18 cellular contexts compared by ENCODE assay signal in genomic region chr7:50625360-50625759, GRCh38.
A peak's percentile ranks its signal among the peaks of the same experiment; 100 is the strongest.
DNase-seq lines count a peak whose midpoint lies in the region; ATAC-seq and TF ChIP-seq lines count a peak whose summit lies in the region.
"Had no signal": no experiment of that assay in that cellular context is flagged by ENCODE, and none has a peak within 500 bp of the region (broad histone marks: within the 10 kb centered on the region; RNA-seq: fewer than 3 reads in every experiment).

No MANE protein-coding gene starts in this region.

- WGBS in body of pancreas, 2 donors = 46 to 54% methylated on average over 5 of the region's 5 CpGs

- intact Hi-C loops in activated CD8-positive, alpha-beta T cell treated with anti-CD3 and anti-CD28 coated beads for 36 hours (cut with micrococcal nuclease) = no loop called here
- intact Hi-C loops in body of pancreas (cut with DNase I) = no loop called here
- intact Hi-C loops in left ventricle myocardium superior (cut with micrococcal nuclease) = no loop called here

- POLR2A ChIA-PET in activated CD8-positive, alpha-beta T cell treated with anti-CD3 and anti-CD28 coated beads, Interleukin-2, amount 10 ng/mL, durations not matched to agents 7 days and 5 days (lab: Charles Lee) = no interaction called here
- POLR2A ChIA-PET in activated CD8-positive, alpha-beta T cell treated with anti-CD3 and anti-CD28 coated beads for 36 hours (lab: Charles Lee) = no interaction called here

- H3K9me3 ChIP-seq in body of pancreas = no peaks in the 10 kb centered on the region
- H3K9me3 ChIP-seq: BLaER1, Caco-2, HAP-1 had no signal

- H3K27me3 Mint-ChIP-seq in activated CD8-positive, alpha-beta T cell treated with anti-CD3 and anti-CD28 coated beads, Interleukin-2, amount 10 ng/mL, durations not matched to agents 7 days and 5 days (ENCODE audit: low read depth) = peaks cover 20% of the 10 kb centered on the region
- H3K27me3 Mint-ChIP-seq in activated CD8-positive, alpha-beta T cell treated with anti-CD3 and anti-CD28 coated beads for 36 hours = no peaks in the 10 kb centered on the region
- no peaks in the 10 kb centered on the region for H3K27me3 Mint-ChIP-seq in endothelial cell (ENCODE audit: unreplicated experiment)

- CTCF ChIA-PET in activated CD8-positive, alpha-beta T cell treated with anti-CD3 and anti-CD28 coated beads, Interleukin-2, amount 10 ng/mL, durations not matched to agents 7 days and 5 days (lab: Charles Lee) = interaction anchor here (1.0 to 10.6 kb wide), 2 partner anchors 8 to 157 kb away, joined by 4 to 84 read pairs; no protein-coding TSS in a partner anchor
- CTCF ChIA-PET in activated CD8-positive, alpha-beta T cell treated with anti-CD3 and anti-CD28 coated beads for 36 hours (lab: Charles Lee) = interaction anchor here (1.0 to 1.1 kb wide), 2 partner anchors 9 to 11 kb away, joined by 3 read pairs; no protein-coding TSS in a partner anchor

- H3K9me3 Mint-ChIP-seq in activated CD8-positive, alpha-beta T cell treated with anti-CD3 and anti-CD28 coated beads, Interleukin-2, amount 10 ng/mL, durations not matched to agents 7 days and 5 days (ENCODE audit: insufficient read depth) = no peaks in the 10 kb centered on the region
- H3K9me3 Mint-ChIP-seq in activated CD8-positive, alpha-beta T cell treated with anti-CD3 and anti-CD28 coated beads for 36 hours = no peaks in the 10 kb centered on the region
- H3K9me3 Mint-ChIP-seq in endothelial cell (ENCODE audit: unreplicated experiment) = no peaks in the 10 kb centered on the region
- H3K9me3 Mint-ChIP-seq: CD8-positive, alpha-beta memory T cell; HFFc6 had no signal

- H3K4me1 ChIP-seq in body of pancreas = peaks cover 47% of the 10 kb centered on the region
- H3K4me1 ChIP-seq: Caco-2, HAP-1 had no signal

- H3K27ac Mint-ChIP-seq in activated CD8-positive, alpha-beta T cell treated with anti-CD3 and anti-CD28 coated beads, Interleukin-2, amount 10 ng/mL, durations not matched to agents 7 days and 5 days = no peak overlapping the region
- H3K27ac Mint-ChIP-seq in activated CD8-positive, alpha-beta T cell treated with anti-CD3 and anti-CD28 coated beads for 36 hours = no peak overlapping the region
- no peak overlapping the region for H3K27ac Mint-ChIP-seq in endothelial cell (ENCODE audit: unreplicated experiment)
- H3K27ac Mint-ChIP-seq: CD8-positive, alpha-beta memory T cell; HFFc6 had no signal

- no peak for ATAC-seq in activated CD8-positive, alpha-beta T cell treated with anti-CD3 and anti-CD28 coated beads, Interleukin-2, amount 10 ng/mL, durations not matched to agents 7 days and 5 days
- ATAC-seq in activated CD8-positive, alpha-beta T cell treated with anti-CD3 and anti-CD28 coated beads for 36 hours = no peak
- peak; percentile 36 for ATAC-seq in body of pancreas
- ATAC-seq in left ventricle myocardium superior = peak; percentile 75
- no peak for ATAC-seq in HG02588 (IDR thresholded peaks at IDR 0.05; ENCODE audit: unreplicated experiment)

- H3K36me3 ChIP-seq in body of pancreas (replicated peaks in 1 of 2; ENCODE audit: insufficient read depth in 1 of 2, low read depth in 2 of 2) = peaks cover 2 to 3% of the 10 kb centered on the region in 2 donors

- H3K36me3 Mint-ChIP-seq in activated CD8-positive, alpha-beta T cell treated with anti-CD3 and anti-CD28 coated beads, Interleukin-2, amount 10 ng/mL, durations not matched to agents 7 days and 5 days (ENCODE audit: low read depth) = no peaks in the 10 kb centered on the region
- H3K36me3 Mint-ChIP-seq in activated CD8-positive, alpha-beta T cell treated with anti-CD3 and anti-CD28 coated beads for 36 hours (ENCODE audit: low read depth) = no peaks in the 10 kb centered on the region
- peaks cover 11% of the 10 kb centered on the region for H3K36me3 Mint-ChIP-seq in endothelial cell (ENCODE audit: low read depth, unreplicated experiment)
- H3K36me3 Mint-ChIP-seq: CD8-positive, alpha-beta memory T cell had no signal

- TF ChIP-seq POLR2A in body of pancreas (IDR thresholded peaks at IDR 0.05) = no peak
- TF ChIP-seq POLR2A in erythroblast (IDR thresholded peaks at IDR 0.05; ENCODE audit: low read length) = no peak

- no peak for TF ChIP-seq CTCF in activated CD8-positive, alpha-beta T cell treated with anti-CD3 and anti-CD28 coated beads for 36 hours (IDR thresholded peaks at IDR 0.05)
- TF ChIP-seq CTCF in body of pancreas (IDR thresholded peaks at IDR 0.05) (no peak), endothelial cell (IDR thresholded peaks at IDR 0.05; ENCODE audit: unreplicated experiment) (no peak)

- no peak overlapping the region for H3K27ac ChIP-seq in body of pancreas
- H3K27ac ChIP-seq: BLaER1, HL-60 had no signal

- H3K27me3 ChIP-seq in body of pancreas = no peaks in the 10 kb centered on the region
- H3K27me3 ChIP-seq: BLaER1 had no signal

- peak; percentile 16 for DNase-seq in activated CD8-positive, alpha-beta T cell treated with anti-CD3 and anti-CD28 coated beads, Interleukin-2, amount 10 ng/mL, durations not matched to agents 7 days and 5 days
- DNase-seq in activated CD8-positive, alpha-beta T cell treated with anti-CD3 and anti-CD28 coated beads for 36 hours = no peak
- DNase-seq in D341Med (ENCODE audit: low spot score) = peak; percentile 9
- DNase-seq in body of pancreas = no peak
- DNase-seq in left ventricle myocardium superior = no peak
- DNase-seq in erythroblast (lab: John Stamatoyannopoulos, UW) = no peak
- no peak for DNase-seq in endothelial cell (ENCODE audit: low spot score)
- DNase-seq: 8988T; AML-193; Caco-2; CD8-positive, alpha-beta memory T cell; DMS53; GF-D8; HFFc6 had no signal

- no peak overlapping the region for H3K4me3 Mint-ChIP-seq in activated CD8-positive, alpha-beta T cell treated with anti-CD3 and anti-CD28 coated beads, Interleukin-2, amount 10 ng/mL, durations not matched to agents 7 days and 5 days
- H3K4me3 Mint-ChIP-seq in activated CD8-positive, alpha-beta T cell treated with anti-CD3 and anti-CD28 coated beads for 36 hours = no peak overlapping the region
- H3K4me3 Mint-ChIP-seq in endothelial cell (ENCODE audit: unreplicated experiment) = no peak overlapping the region
- H3K4me3 Mint-ChIP-seq: CD8-positive, alpha-beta memory T cell; HFFc6 had no signal

- no peak overlapping the region for H3K4me3 ChIP-seq in body of pancreas
- H3K4me3 ChIP-seq: BLaER1, HAP-1 had no signal

- no peaks in the 10 kb centered on the region for H3K4me1 Mint-ChIP-seq in activated CD8-positive, alpha-beta T cell treated with anti-CD3 and anti-CD28 coated beads, Interleukin-2, amount 10 ng/mL, durations not matched to agents 7 days and 5 days (ENCODE audit: low read depth)
- no peaks in the 10 kb centered on the region for H3K4me1 Mint-ChIP-seq in activated CD8-positive, alpha-beta T cell treated with anti-CD3 and anti-CD28 coated beads for 36 hours (ENCODE audit: low read depth)
- H3K4me1 Mint-ChIP-seq in endothelial cell (ENCODE audit: unreplicated experiment) = peaks cover 9% of the 10 kb centered on the region
- H3K4me1 Mint-ChIP-seq: CD8-positive, alpha-beta memory T cell had no signal

Comparison
In these comparisons a context has a peak if more than half of its experiments do, and no peak if none do; other contexts are left out.
1. DNase-seq: peak in activated CD8-positive, alpha-beta T cell treated with anti-CD3 and anti-CD28 coated beads, Interleukin-2, amount 10 ng/mL, durations not matched to agents 7 days and 5 days (single experiment) and D341Med (single experiment); none in activated CD8-positive, alpha-beta T cell treated with anti-CD3 and anti-CD28 coated beads for 36 hours (single experiment), body of pancreas (0 of 4), left ventricle myocardium superior (single experiment), erythroblast (0 of 2) and endothelial cell (single experiment).
2. ATAC-seq: peak in body of pancreas (single experiment) and left ventricle myocardium superior (single experiment); none in activated CD8-positive, alpha-beta T cell treated with anti-CD3 and anti-CD28 coated beads, Interleukin-2, amount 10 ng/mL, durations not matched to agents 7 days and 5 days (single experiment), activated CD8-positive, alpha-beta T cell treated with anti-CD3 and anti-CD28 coated beads for 36 hours (single experiment) and HG02588 (single experiment).